In the genomic region with DNA sequence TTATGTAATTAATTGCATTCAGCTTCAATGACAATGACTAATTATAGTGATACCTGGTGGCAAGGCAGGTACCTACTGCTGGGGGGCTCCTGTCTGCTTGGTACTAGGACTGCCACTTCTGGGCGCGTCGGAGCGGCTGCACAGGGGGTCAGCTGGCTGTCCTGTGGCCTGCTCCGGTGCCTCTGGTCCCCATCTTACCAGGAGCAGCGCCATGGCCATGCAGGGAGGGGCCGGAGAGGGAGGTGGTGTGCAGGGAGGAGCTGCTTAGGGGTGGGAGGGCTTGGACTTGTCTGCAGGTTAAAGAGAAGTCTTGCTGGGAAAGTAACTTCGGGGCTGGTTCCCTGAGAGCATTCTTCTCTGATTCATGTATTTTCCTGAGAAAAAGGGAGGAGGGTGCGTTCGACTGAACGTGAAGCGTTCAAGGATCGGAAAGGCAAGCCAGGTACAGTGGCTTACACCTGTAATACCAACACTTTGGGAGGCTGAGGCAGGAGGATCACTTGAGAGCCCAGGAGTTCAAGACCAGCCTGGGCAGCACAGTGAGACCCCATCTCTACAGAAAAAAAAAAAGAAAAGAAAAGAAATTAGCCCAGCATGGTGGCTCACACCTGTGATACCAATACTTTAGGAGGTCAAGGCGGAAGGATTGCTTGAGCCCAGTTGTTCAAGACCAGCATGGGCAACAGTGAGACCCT, we compare ENCODE assay signal across 28 cellular contexts. TPM values are rescaled to one million over a fixed set of nuclear protein-coding genes. Genes with fewer than 3 reads are reported as not detected.
DNase-seq lines count a peak whose midpoint lies in the region; ATAC-seq, FAIRE-seq and TF ChIP-seq lines count a peak whose summit lies in the region.
"Had no signal": no experiment of that assay in that cellular context is flagged by ENCODE, and none has a peak within 500 bp of the region (broad histone marks: within the 10 kb centered on the region; RNA-seq: fewer than 3 reads in every experiment).

No MANE protein-coding gene starts in this region.

- TF ChIP-seq POLR2A in HepG2 (IDR thresholded peaks at IDR 0.05; ENCODE audit: insufficient read depth in 1 of 2, low read depth in 2 of 2, low read length in 2 of 2) (no peak), thyroid gland (IDR thresholded peaks at IDR 0.05) (no peak)

- POLR2A ChIA-PET in HepG2 (lab: Yijun Ruan, JAX): no interaction called here
- POLR2A ChIA-PET in activated CD4-positive, alpha-beta T cell treated with anti-CD3 and anti-CD28 coated beads, Interleukin-2, amount 10 ng/mL, durations not matched to agents 7 days and 5 days (lab: Charles Lee): no interaction called here

- peaks cover 6 to 13% (median 8%) of the 10 kb centered on the region in 3 experiments; a peak in 6 of 7 replicates for H3K36me3 Mint-ChIP-seq in H9 (ENCODE audit: insufficient read depth in 1 of 3, low read depth in 3 of 3)
- H3K36me3 Mint-ChIP-seq in astrocyte (ENCODE audit: low read depth, unreplicated experiment): peaks cover 2% of the 10 kb centered on the region
- H3K36me3 Mint-ChIP-seq in activated CD4-positive, alpha-beta T cell treated with anti-CD3 and anti-CD28 coated beads, Interleukin-2, amount 10 ng/mL, durations not matched to agents 7 days and 5 days (ENCODE audit: low read depth): no peaks in the 10 kb centered on the region

- H3K36me3 ChIP-seq in astrocyte (ENCODE audit: insufficient read depth, low read length) (no peaks in the 10 kb centered on the region), HepG2 (replicated peaks in 1 of 2; ENCODE audit: control insufficient read depth in 1 of 2, insufficient read depth in 2 of 2, low read length in 2 of 2) (peaks cover 0 to 3% of the 10 kb centered on the region in 2 experiments; a peak in 3 of 5 replicates), smooth muscle cell (ENCODE audit: low read depth) (no peaks in the 10 kb centered on the region), thyroid gland (no peaks in the 10 kb centered on the region), HAP-1 (replicated peaks) (no peaks in the 10 kb centered on the region)
- H3K36me3 ChIP-seq: adrenal gland, brain microvascular endothelial cell, transverse colon, WERI-Rb-1 had no signal

- H2AFZ ChIP-seq in H9 (ENCODE audit: low read length) (no peak overlapping the region), astrocyte (ENCODE audit: low read depth, low read length) (no peak overlapping the region), HepG2 (ENCODE audit: low read length) (no peak overlapping the region), smooth muscle cell (ENCODE audit: low read depth) (no peak overlapping the region)

- in situ Hi-C loops in HepG2 (cut with HindIII; ENCODE audit: extremely low pct_ligation_motif_present, low pct_unique_long_range_greater_than_20kb) (no loop called here), HAP-1 (cut with MboI; ENCODE audit: low sequenced_read_pairs) (no loop called here)

- DNase-seq in H9: no peak
- DNase-seq in astrocyte (ENCODE audit: low read depth): no peak
- DNase-seq in HepG2 (ENCODE audit: low spot score): no peak
- no peak for DNase-seq in smooth muscle cell (lab: John Stamatoyannopoulos, UW; ENCODE audit: unreplicated experiment)
- no peak for DNase-seq in activated CD4-positive, alpha-beta T cell treated with anti-CD3 and anti-CD28 coated beads, Interleukin-2, amount 10 ng/mL, durations not matched to agents 7 days and 5 days
- DNase-seq in thyroid gland: no peak
- no peak for DNase-seq in HAP-1 (ENCODE audit: low spot score in 2 of 2)
- DNase-seq: activated CD4-positive, alpha-beta T cell treated with anti-CD3 and anti-CD28 coated beads, Interleukin-2, amount 10 ng/mL, durations not matched to agents 24 days and 14 days; activated naive CD4-positive, alpha-beta T cell treated with Interleukin-2 at 50 U/mL for 16 hours; activated T-cell treated with anti-CD3 and anti-CD28 coated beads, Interleukin-2, amount 50 U/mL, for 4 hours; brain microvascular endothelial cell; effector CD8-positive, alpha-beta T cell; foreskin keratinocyte; GDM1; heart right ventricle; HFFc6; mammary epithelial cell; NCI-H187 treated with DMSO at 0.1 percent for 48 hours; NCI-H524; NK-92 treated with Interleukin-12 subunit alpha and Interleukin-12 subunit beta, amount 100 ng/mL, for 24 hours; SHP77 treated with DMSO at 0.1 percent for 48 hours; T-helper 9 cell; transverse colon; WERI-Rb-1 had no signal

- intact Hi-C loops in HepG2 (cut with micrococcal nuclease; ENCODE audit: unreplicated experiment): no loop called here
- intact Hi-C loops in thyroid gland (cut with DNase I): no loop called here

- no peak overlapping the region for H2BK120ac ChIP-seq in H9 (ENCODE audit: low read depth, low read length, poor library complexity, severe bottlenecking)

- no peak overlapping the region for H4K5ac ChIP-seq in H9 (ENCODE audit: insufficient read length, low read depth, low read length)

- TF ChIP-seq EP300 in HepG2 (IDR thresholded peaks at IDR 0.05; ENCODE audit: low read depth in 2 of 2, low read length in 2 of 2) (no peak), HepG2 (CRISPR knock-in tag; IDR thresholded peaks at IDR 0.05; ENCODE audit: borderline replicate concordance) (no peak)

- H3K79me2 ChIP-seq in H9 (ENCODE audit: insufficient read depth, low read length) (peaks cover 80% of the 10 kb centered on the region; the same call in 1 of the 2 replicates), astrocyte (ENCODE audit: insufficient read depth, low read length) (peaks cover 88% of the 10 kb centered on the region), HepG2 (ENCODE audit: insufficient read depth, low read length) (peaks cover 84% of the 10 kb centered on the region), smooth muscle cell (ENCODE audit: low read depth) (peaks cover 100% of the 10 kb centered on the region)

- H3K27me3 ChIP-seq in H9 (ENCODE audit: insufficient read depth, low read length) (no peaks in the 10 kb centered on the region), astrocyte (ENCODE audit: insufficient read depth, low read length) (no peaks in the 10 kb centered on the region), HepG2 (ENCODE audit: control insufficient read depth in 1 of 2, insufficient read depth in 2 of 2, low read length in 2 of 2) (no peaks in the 10 kb centered on the region; a peak in 1 of 5 replicates), smooth muscle cell (ENCODE audit: low read depth) (no peaks in the 10 kb centered on the region), thyroid gland (no peaks in the 10 kb centered on the region), HAP-1 (ENCODE audit: low read depth) (no peaks in the 10 kb centered on the region)
- H3K27me3 ChIP-seq: adrenal gland, brain microvascular endothelial cell, foreskin keratinocyte, heart right ventricle, transverse colon had no signal

- no peaks in the 10 kb centered on the region for H3F3A ChIP-seq in smooth muscle cell (ENCODE audit: low read depth)

- no peaks in the 10 kb centered on the region for H3K4me1 ChIP-seq in H9 (ENCODE audit: insufficient read depth, low read length)
- no peaks in the 10 kb centered on the region for H3K4me1 ChIP-seq in astrocyte (ENCODE audit: insufficient read depth, low read length)
- H3K4me1 ChIP-seq in HepG2 (ENCODE audit: insufficient read depth, low read length): no peaks in the 10 kb centered on the region
- no peaks in the 10 kb centered on the region for H3K4me1 ChIP-seq in smooth muscle cell (ENCODE audit: low read depth)
- H3K4me1 ChIP-seq in thyroid gland: peaks cover 0 to 6% of the 10 kb centered on the region in 2 donors
- H3K4me1 ChIP-seq in HAP-1: peaks cover 4% of the 10 kb centered on the region; the same call in 1 of the 2 replicates
- H3K4me1 ChIP-seq: adrenal gland, foreskin keratinocyte, transverse colon had no signal

- TF ChIP-seq RAD21 in HepG2 (CRISPR knock-in tag; IDR thresholded peaks at IDR 0.05): no peak

- no peaks in the 10 kb centered on the region for H3K23me2 ChIP-seq in H9 (ENCODE audit: insufficient read length, low read depth, low read length, poor library complexity, severe bottlenecking)

- TF ChIP-seq CTCF in H9 (conservative IDR thresholded peaks at IDR 0.05) (no peak), astrocyte (IDR thresholded peaks at IDR 0.05; ENCODE audit: insufficient read depth, low read depth, low read length) (no peak), HepG2 (CRISPR knock-in tag; IDR thresholded peaks at IDR 0.05) (no peak), smooth muscle cell (IDR thresholded peaks at IDR 0.05; ENCODE audit: borderline replicate concordance, insufficient read depth, poor library complexity, severe bottlenecking) (no peak), thyroid gland (IDR thresholded peaks at IDR 0.05) (no peak)

- H3K56ac ChIP-seq in H9 (ENCODE audit: insufficient read length, low read depth, low read length): no peak overlapping the region

- no peak overlapping the region for H2BK12ac ChIP-seq in H9 (ENCODE audit: insufficient read length, low read depth, low read length)

- no peak overlapping the region for H3K4ac ChIP-seq in H9 (ENCODE audit: low read depth, low read length)

- CTCF ChIA-PET in HepG2 (lab: Yijun Ruan, JAX; ENCODE audit: low intra/inter-chr PET ratio, low total read pairs): no interaction called here
- CTCF ChIA-PET in activated CD4-positive, alpha-beta T cell treated with anti-CD3 and anti-CD28 coated beads, Interleukin-2, amount 10 ng/mL, durations not matched to agents 7 days and 5 days (lab: Charles Lee): no interaction called here

- peak overlapping the region; percentile 49 to 85 (median 78); a peak in 3 of 7 replicates for H3K27ac Mint-ChIP-seq in H9
- peak overlapping the region; percentile 41 for H3K27ac Mint-ChIP-seq in astrocyte (ENCODE audit: unreplicated experiment)
- no peak overlapping the region for H3K27ac Mint-ChIP-seq in activated CD4-positive, alpha-beta T cell treated with anti-CD3 and anti-CD28 coated beads, Interleukin-2, amount 10 ng/mL, durations not matched to agents 7 days and 5 days
- H3K27ac Mint-ChIP-seq: activated CD4-positive, alpha-beta T cell treated with anti-CD3 and anti-CD28 coated beads, Interleukin-2, amount 10 ng/mL, durations not matched to agents 24 days and 14 days; HFFc6 had no signal

- BruUV-seq in HepG2 (replicated peaks; lab: Mats Ljungman, UMichigan): no TSS peak

- peaks cover 3% of the 10 kb centered on the region for H4K20me1 ChIP-seq in H9 (ENCODE audit: control insufficient read depth, insufficient read depth, insufficient read length)
- peaks cover 88% of the 10 kb centered on the region for H4K20me1 ChIP-seq in astrocyte (ENCODE audit: insufficient read depth, low read length)
- H4K20me1 ChIP-seq in HepG2 (ENCODE audit: insufficient read depth, low read length): peaks cover 30% of the 10 kb centered on the region
- H4K20me1 ChIP-seq in smooth muscle cell (ENCODE audit: low read depth): peaks cover 100% of the 10 kb centered on the region

- WGBS in H9 (ENCODE audit: extremely low coverage, insufficient read length, low lambda C conversion rate): no CpG with 5 or more reads among the region's 14 CpGs
- 96% methylated on average over 14 of the region's 14 CpGs for WGBS in HepG2 (ENCODE audit: low lambda C conversion rate)
- 97% methylated on average over 14 of the region's 14 CpGs for WGBS in smooth muscle cell (ENCODE audit: low lambda C conversion rate)
- WGBS in thyroid gland, 2 donors: 96 to 98% methylated on average over 14 of the region's 14 CpGs

- no peak overlapping the region for H3T11ph ChIP-seq in H9 (ENCODE audit: low read length)

- H3K4me3 Mint-ChIP-seq in H9 (peak overlapping the region in 1 of 2 experiments; percentile 35; a peak in 1 of 5 replicates), astrocyte (ENCODE audit: unreplicated experiment) (no peak overlapping the region)
- no peak overlapping the region for H3K4me3 Mint-ChIP-seq in activated CD4-positive, alpha-beta T cell treated with anti-CD3 and anti-CD28 coated beads, Interleukin-2, amount 10 ng/mL, durations not matched to agents 7 days and 5 days
- H3K4me3 Mint-ChIP-seq: activated CD4-positive, alpha-beta T cell treated with anti-CD3 and anti-CD28 coated beads, Interleukin-2, amount 10 ng/mL, durations not matched to agents 24 days and 14 days; activated T-cell treated with anti-CD3 and anti-CD28 coated beads, Interleukin-2, amount 50 U/mL, for 4 hours; HFFc6 had no signal

- H3K14ac ChIP-seq in H9 (ENCODE audit: insufficient read depth, low read length): no peak overlapping the region

- H3K9ac ChIP-seq in H9 (ENCODE audit: extremely low read depth, insufficient read length, low read length) (no peak overlapping the region), astrocyte (ENCODE audit: low read length) (no peak overlapping the region), HepG2 (ENCODE audit: insufficient read depth, low read depth, low read length) (no peak overlapping the region), smooth muscle cell (ENCODE audit: low read depth) (no peak overlapping the region)

- FAIRE-seq in astrocyte (lab: Jason Lieb, UNC) (no peak), HepG2 (lab: Jason Lieb, UNC) (no peak)
- FAIRE-seq: GM19239 had no signal

- no peak overlapping the region for H2BK15ac ChIP-seq in H9 (ENCODE audit: low read depth, low read length)

- no peak overlapping the region for H3K27ac ChIP-seq in H9 (ENCODE audit: insufficient read length, low read depth, low read length)
- H3K27ac ChIP-seq in astrocyte (ENCODE audit: low read depth, low read length): no peak overlapping the region
- H3K27ac ChIP-seq in HepG2 (ENCODE audit: extremely low read length, insufficient read depth, low read length): no peak overlapping the region
- peak overlapping the region; percentile 31 for H3K27ac ChIP-seq in smooth muscle cell (ENCODE audit: low read depth)
- no peak overlapping the region for H3K27ac ChIP-seq in thyroid gland
- H3K27ac ChIP-seq: adrenal gland, brain microvascular endothelial cell, foreskin keratinocyte, heart right ventricle, skin epidermis, transverse colon, WERI-Rb-1 had no signal

- no peak overlapping the region for H3K18ac ChIP-seq in H9 (ENCODE audit: insufficient read length, low read depth, low read length)

- H3K9me3 Mint-ChIP-seq in H9: peaks cover 0 to 3% of the 10 kb centered on the region in 2 experiments; a peak in 2 of 5 replicates
- no peaks in the 10 kb centered on the region for H3K9me3 Mint-ChIP-seq in astrocyte (ENCODE audit: unreplicated experiment)
- H3K9me3 Mint-ChIP-seq in activated CD4-positive, alpha-beta T cell treated with anti-CD3 and anti-CD28 coated beads, Interleukin-2, amount 10 ng/mL, durations not matched to agents 7 days and 5 days: no peaks in the 10 kb centered on the region
- H3K9me3 Mint-ChIP-seq: activated CD4-positive, alpha-beta T cell treated with anti-CD3 and anti-CD28 coated beads, Interleukin-2, amount 10 ng/mL, durations not matched to agents 24 days and 14 days; activated T-cell treated with anti-CD3 and anti-CD28 coated beads, Interleukin-2, amount 50 U/mL, for 4 hours; HFFc6 had no signal

- H3K27me3 Mint-ChIP-seq in H9 (ENCODE audit: low read depth) (no peaks in the 10 kb centered on the region), astrocyte (ENCODE audit: low read depth, unreplicated experiment) (no peaks in the 10 kb centered on the region)
- H3K27me3 Mint-ChIP-seq in activated CD4-positive, alpha-beta T cell treated with anti-CD3 and anti-CD28 coated beads, Interleukin-2, amount 10 ng/mL, durations not matched to agents 7 days and 5 days: no peaks in the 10 kb centered on the region
- H3K27me3 Mint-ChIP-seq: activated CD4-positive, alpha-beta T cell treated with anti-CD3 and anti-CD28 coated beads, Interleukin-2, amount 10 ng/mL, durations not matched to agents 24 days and 14 days had no signal

- no peak overlapping the region for H3K4me2 ChIP-seq in H9 (ENCODE audit: insufficient read depth, insufficient read length, low read length)
- H3K4me2 ChIP-seq in astrocyte (ENCODE audit: low read length): no peak overlapping the region
- H3K4me2 ChIP-seq in HepG2 (ENCODE audit: low read depth, low read length): no peak overlapping the region
- H3K4me2 ChIP-seq in smooth muscle cell: no peak overlapping the region

- peaks cover 11% of the 10 kb centered on the region for H3K79me1 ChIP-seq in H9 (ENCODE audit: insufficient read depth, low read depth, low read length, poor library complexity, severe bottlenecking)

- no peaks in the 10 kb centered on the region for H3K9me3 ChIP-seq in H9 (ENCODE audit: control insufficient read depth, low read depth, low read length)
- H3K9me3 ChIP-seq in astrocyte (ENCODE audit: insufficient read depth, low read depth, low read length): no peaks in the 10 kb centered on the region
- no peaks in the 10 kb centered on the region for H3K9me3 ChIP-seq in HepG2 (ENCODE audit: low read length)
- no peaks in the 10 kb centered on the region for H3K9me3 ChIP-seq in smooth muscle cell (replicated peaks; ENCODE audit: low read depth)
- no peaks in the 10 kb centered on the region for H3K9me3 ChIP-seq in thyroid gland
- peaks cover 3% of the 10 kb centered on the region; the same call in 1 of the 2 replicates for H3K9me3 ChIP-seq in HAP-1
- H3K9me3 ChIP-seq: adrenal gland, transverse colon had no signal

- H2BK20ac ChIP-seq in H9 (ENCODE audit: low read depth, low read length, poor library complexity, severe bottlenecking): no peak overlapping the region

- no peak overlapping the region for H2BK5ac ChIP-seq in H9 (ENCODE audit: insufficient read length, low read length)

- H3K4me3 ChIP-seq in astrocyte (ENCODE audit: insufficient read depth, low read depth, low read length) (no peak overlapping the region), HepG2 (replicated peaks in 1 of 3; ENCODE audit: insufficient read depth in 1 of 3, low read depth in 2 of 3, low read length in 3 of 3) (no peak overlapping the region), smooth muscle cell (no peak overlapping the region), thyroid gland (replicated peaks in 1 of 3) (no peak overlapping the region), HAP-1 (no peak overlapping the region)
- H3K4me3 ChIP-seq: adrenal gland, heart right ventricle, skin epidermis, transverse colon had no signal

- H4K91ac ChIP-seq in H9 (ENCODE audit: insufficient read length, low read depth, low read length): no peak overlapping the region

- H2AK5ac ChIP-seq in H9 (ENCODE audit: insufficient read length, low read length): no peak overlapping the region

- no peak overlapping the region for H3K23ac ChIP-seq in H9 (ENCODE audit: insufficient read length, low read depth, low read length)

- peaks cover 20 to 32% of the 10 kb centered on the region in 2 experiments; a peak in 3 of 4 replicates for H3K4me1 Mint-ChIP-seq in H9
- H3K4me1 Mint-ChIP-seq in astrocyte (ENCODE audit: low read depth, unreplicated experiment): peaks cover 10% of the 10 kb centered on the region
- no peaks in the 10 kb centered on the region for H3K4me1 Mint-ChIP-seq in activated CD4-positive, alpha-beta T cell treated with anti-CD3 and anti-CD28 coated beads, Interleukin-2, amount 10 ng/mL, durations not matched to agents 7 days and 5 days
- H3K4me1 Mint-ChIP-seq: activated CD4-positive, alpha-beta T cell treated with anti-CD3 and anti-CD28 coated beads, Interleukin-2, amount 10 ng/mL, durations not matched to agents 24 days and 14 days had no signal

- ATAC-seq in HepG2: no peak
- no peak for ATAC-seq in GM18868 (IDR thresholded peaks at IDR 0.05; ENCODE audit: unreplicated experiment)
- ATAC-seq: activated T-cell treated with anti-CD3 and anti-CD28 coated beads, Interleukin-2, amount 50 U/mL, for 4 hours; foreskin keratinocyte had no signal

- no peak overlapping the region for H4K8ac ChIP-seq in H9 (replicated peaks; ENCODE audit: insufficient read length, low read depth, low read length)

RNA-seq across cellular contexts. Expression of gene CUX1, which starts 15.4 kb away (rescaled TPM):
- 53.5 and 60.5 TPM in 2 replicates for total RNA-seq in H9 (2021)
- total RNA-seq in astrocyte: 50.6 and 66.8 TPM in 2 replicates
- 13.7 and 21.7 TPM in 2 replicates for total RNA-seq in HepG2 (2016; rRNA removed; fragmentation: Illumina TruSeq; extraction: Trizol)
- 11.4 and 13.0 TPM in 2 replicates for total RNA-seq in HepG2 (2016; cell fraction: cytosol; rRNA removed; fragmentation: Illumina TruSeq; extraction: Trizol; ENCODE audit: low read depth)
- 13.2 and 19.0 TPM in 2 replicates for total RNA-seq in HepG2 (2016; cell fraction: insoluble cytoplasmic fraction; rRNA removed; fragmentation: Illumina TruSeq; extraction: Trizol)
- total RNA-seq in HepG2 (2016; cell fraction: membrane; rRNA removed; fragmentation: Illumina TruSeq; extraction: Trizol): 12.9 and 17.8 TPM in 2 replicates
- total RNA-seq in HepG2 (2016; cell fraction: nucleus; rRNA removed; fragmentation: Illumina TruSeq; extraction: Trizol): 34.3 and 34.4 TPM in 2 replicates
- polyA plus RNA-seq in HepG2 (2011; rRNA removed): 14.9 and 17.8 TPM in 2 replicates
- 11.7 and 14.5 TPM in 2 replicates for polyA plus RNA-seq in HepG2 (2011; cell fraction: cytosol; rRNA removed)
- polyA plus RNA-seq in HepG2 (2011; cell fraction: nucleus; rRNA removed): 19.5 and 20.4 TPM in 2 replicates
- polyA plus RNA-seq in HepG2 (2012): 17.6 and 19.7 TPM in 2 replicates
- 7.4 and 8.5 TPM in 2 replicates for polyA plus RNA-seq in HepG2 (2016; cell fraction: cytosol; fragmentation: Illumina TruSeq; extraction: Trizol; ENCODE audit: low read depth)
- 16.3 and 20.7 TPM in 2 replicates for polyA plus RNA-seq in HepG2 (2016; cell fraction: insoluble cytoplasmic fraction; fragmentation: Illumina TruSeq; extraction: Trizol; ENCODE audit: low read depth)
- polyA plus RNA-seq in HepG2 (2016; cell fraction: membrane; fragmentation: Illumina TruSeq; extraction: Trizol; ENCODE audit: low read depth): 17.8 and 18.3 TPM in 2 replicates
- polyA plus RNA-seq in HepG2 (2016; cell fraction: nucleus; fragmentation: Illumina TruSeq; extraction: Trizol; ENCODE audit: insufficient read depth, low read depth): 20.0 and 22.4 TPM in 2 replicates
- polyA minus RNA-seq in HepG2 (2011; rRNA and poly(A)+ RNA removed; ENCODE audit: low replicate concordance): 17.5 and 23.0 TPM in 2 replicates
- polyA minus RNA-seq in HepG2 (2011; cell fraction: cytosol; rRNA and poly(A)+ RNA removed): 9.6 and 10.6 TPM in 2 replicates
- 65.1 and 68.5 TPM in 2 replicates for polyA minus RNA-seq in HepG2 (2011; cell fraction: nucleus; rRNA and poly(A)+ RNA removed)
- 56.3 and 70.1 TPM in 2 replicates for total RNA-seq in smooth muscle cell
- polyA plus RNA-seq in smooth muscle cell: 67.5 and 78.4 TPM in 2 replicates
- total RNA-seq in activated CD4-positive, alpha-beta T cell treated with anti-CD3 and anti-CD28 coated beads, Interleukin-2, amount 10 ng/mL, durations not matched to agents 7 days and 5 days: 10 to 100 TPM; 27.8 to 34.7 TPM
- total RNA-seq in thyroid gland: 100 to 1,000 TPM in 3 of 4 donors, 10 to 100 TPM in 1; 93.8 to 156 (median 112) TPM
